ENCODE assay signal across 11 cellular contexts in genomic region chr2:239402666-239403065, GRCh38. TPM values are rescaled to one million over a fixed set of nuclear protein-coding genes. Genes with fewer than 3 reads are reported as not detected.
DNase-seq lines count a peak whose midpoint lies in the region; ATAC-seq and TF ChIP-seq lines count a peak whose summit lies in the region.
"Had no signal": no experiment of that assay in that cellular context is flagged by ENCODE, and none has a peak within 500 bp of the region (broad histone marks: within the 10 kb centered on the region; RNA-seq: fewer than 3 reads in every experiment).

No MANE protein-coding gene starts in this region.

- ATAC-seq in naive thymus-derived CD8-positive, alpha-beta T cell, result no peak

- H3K36me3 ChIP-seq in BLaER1 treated with 17β-estradiol and CSF1 and Interleukin-3, amounts not matched to agents 10 nM and 100 nM, result no peaks in the 10 kb centered on the region
- H3K36me3 ChIP-seq in HUES48 (ENCODE audit: control insufficient read depth, insufficient read depth, low read length) (no peaks in the 10 kb centered on the region), adipocyte (ENCODE audit: control insufficient read depth, insufficient read depth, low read length, severe bottlenecking) (no peaks in the 10 kb centered on the region), transverse colon (no peaks in the 10 kb centered on the region)
- H3K36me3 ChIP-seq: sigmoid colon had no signal

- peaks cover 11 to 24% (median 20%) of the 10 kb centered on the region in 11 experiments; a peak in 21 of 22 replicates for H4K20me1 ChIP-seq in BLaER1 treated with 17β-estradiol and CSF1 and Interleukin-3, amounts not matched to agents 10 nM and 100 nM

- peaks cover 25 to 46% (median 35%) of the 10 kb centered on the region in 10 experiments for H3K4me1 ChIP-seq in BLaER1 treated with 17β-estradiol and CSF1 and Interleukin-3, amounts not matched to agents 10 nM and 100 nM
- H3K4me1 ChIP-seq in HUES48 (ENCODE audit: control insufficient read depth, insufficient read depth, low read length) (peaks cover 19% of the 10 kb centered on the region), adipocyte (ENCODE audit: control insufficient read depth, insufficient read depth, low read length) (peaks cover 20% of the 10 kb centered on the region), transverse colon (peaks cover 0 to 23% (median 15%) of the 10 kb centered on the region in 4 donors)

- peak overlapping the region in 9 of 10 donors; percentile 72 to 99 (median 98) for H3K27ac Mint-ChIP-seq in naive thymus-derived CD8-positive, alpha-beta T cell

- H3K9ac ChIP-seq in BLaER1 treated with 17β-estradiol and CSF1 and Interleukin-3, amounts not matched to agents 10 nM and 100 nM, result peak overlapping the region in 8 of 11 experiments; percentile 96 to 100 (median 98); a peak in 8 of 22 replicates
- H3K9ac ChIP-seq in HUES48 (ENCODE audit: low read depth, low read length) (no peak overlapping the region), adipocyte (ENCODE audit: low read length) (peak overlapping the region; percentile 100)

- peak overlapping the region; percentile 80 to 96 (median 90) for H3K4me2 ChIP-seq in BLaER1 treated with 17β-estradiol and CSF1 and Interleukin-3, amounts not matched to agents 10 nM and 100 nM

- H3K4me3 ChIP-seq in BLaER1 treated with 17β-estradiol and CSF1 and Interleukin-3, amounts not matched to agents 10 nM and 100 nM, result peak overlapping the region in 7 of 10 experiments; percentile 59 to 75 (median 68); a peak in 10 of 20 replicates
- peak overlapping the region; percentile 79 for H3K4me3 ChIP-seq in HUES48 (ENCODE audit: low read depth, low read length)
- peak overlapping the region; percentile 97 for H3K4me3 ChIP-seq in adipocyte (ENCODE audit: low read length)
- H3K4me3 ChIP-seq in transverse colon, result no peak overlapping the region

- peaks cover 0 to 1% (median 0%) of the 10 kb centered on the region in 5 donors for H3K27me3 Mint-ChIP-seq in naive thymus-derived CD8-positive, alpha-beta T cell

- H3K27ac ChIP-seq in BLaER1 treated with 17β-estradiol and CSF1 and Interleukin-3, amounts not matched to agents 10 nM and 100 nM, result peak overlapping the region in 1 of 11 experiments; percentile 99; a peak in 1 of 22 replicates
- H3K27ac ChIP-seq in HUES48 (ENCODE audit: low read depth, low read length) (no peak overlapping the region), transverse colon (no peak overlapping the region)

- peak overlapping the region; percentile 85 to 96 (median 92) for H3K4me3 Mint-ChIP-seq in naive thymus-derived CD8-positive, alpha-beta T cell

- H3K36me3 Mint-ChIP-seq in naive thymus-derived CD8-positive, alpha-beta T cell, result no peaks in the 10 kb centered on the region

- no peaks in the 10 kb centered on the region for H3K27me3 ChIP-seq in BLaER1 treated with 17β-estradiol and CSF1 and Interleukin-3, amounts not matched to agents 10 nM and 100 nM
- H3K27me3 ChIP-seq in HUES48 (ENCODE audit: control insufficient read depth, insufficient read depth, low read length) (no peaks in the 10 kb centered on the region), adipocyte (replicated peaks; ENCODE audit: control insufficient read depth, insufficient read depth, low read length) (no peaks in the 10 kb centered on the region), transverse colon (no peaks in the 10 kb centered on the region)
- H3K27me3 ChIP-seq: sigmoid colon had no signal

- POLR2A ChIA-PET in naive thymus-derived CD8-positive, alpha-beta T cell (lab: Charles Lee), result interaction anchor here (1.0 to 1.8 kb wide), 4 partner anchors 13 to 623 kb away, joined by 3 to 11 read pairs (median 4); partner anchors contain the start of gene NDUFA10

- in situ Hi-C loops in transverse colon (cut with MboI; ENCODE audit: low pct_ligation_motif_present in 1 of 4, low pct_unique_long_range_greater_than_20kb in 1 of 4, low sequenced_read_pairs in 3 of 4), result loop anchor here in 1 of 4 donors (25.0 kb wide), 1 partner anchor 585 kb away; no protein-coding TSS in a partner anchor

- DNase-seq in adipocyte (ENCODE audit: low read depth) (no peak), transverse colon (no peak), putamen (ENCODE audit: low spot score) (no peak), NCI-H524 (lab: John Stamatoyannopoulos, UW) (no peak), NCI-H2107 (lab: John Stamatoyannopoulos, UW) (no peak)
- DNase-seq in naive thymus-derived CD8-positive, alpha-beta T cell, result no peak
- DNase-seq: DMS 273 treated with DMSO at 0.1 percent for 48 hours, Right ventricle myocardium superior, sigmoid colon had no signal

- no peak for TF ChIP-seq EP300 in transverse colon (IDR thresholded peaks at IDR 0.05; ENCODE audit: low read depth)

- H3K4me1 Mint-ChIP-seq in naive thymus-derived CD8-positive, alpha-beta T cell, result peaks cover 15 to 33% (median 33%) of the 10 kb centered on the region in 4 donors

- no peak for TF ChIP-seq POLR2A in transverse colon (IDR thresholded peaks at IDR 0.05)

- intact Hi-C loops in transverse colon (cut with DNase I; ENCODE audit: low total_unique reads), result loop anchor here (10.0 kb wide), 1 partner anchor 298 kb away; no protein-coding TSS in a partner anchor

- no peak for TF ChIP-seq CTCF in transverse colon (IDR thresholded peaks at IDR 0.05)

- WGBS in transverse colon (ENCODE audit: low coverage in 1 of 2), 2 donors, result 96 to 100% methylated on average over 5 to 11 of the region's 11 CpGs

- no peaks in the 10 kb centered on the region for H3K9me3 Mint-ChIP-seq in naive thymus-derived CD8-positive, alpha-beta T cell

- no peaks in the 10 kb centered on the region; a peak in 1 of 22 replicates for H3K9me3 ChIP-seq in BLaER1 treated with 17β-estradiol and CSF1 and Interleukin-3, amounts not matched to agents 10 nM and 100 nM (replicated peaks in 1 of 11)
- H3K9me3 ChIP-seq in HUES48 (ENCODE audit: control insufficient read depth, insufficient read depth, low read length) (no peaks in the 10 kb centered on the region), adipocyte (ENCODE audit: control insufficient read depth, low read length) (no peaks in the 10 kb centered on the region), transverse colon (no peaks in the 10 kb centered on the region)
- H3K9me3 ChIP-seq: sigmoid colon had no signal

RNA-seq across cellular contexts. Expression of gene HDAC4, which starts 1.8 kb away (rescaled TPM):
- total RNA-seq in naive thymus-derived CD8-positive, alpha-beta T cell, result 10 to 100 TPM; 31.7 to 37.3 TPM
- 10 to 100 TPM in 1 of 3 donors, 1 to 10 TPM in 2; 2.8 to 10.1 (median 8.0) TPM for polyA plus RNA-seq in naive thymus-derived CD8-positive, alpha-beta T cell
- 100 to 1,000 TPM in 2 of 4 donors, 10 to 100 TPM in 2; 33.9 to 192 (median 112) TPM for total RNA-seq in transverse colon

Comparison
In these comparisons a context has a peak if more than half of its experiments do, and no peak if none do; other contexts are left out.
1. H3K4me3 ChIP-seq: peak in BLaER1 treated with 17β-estradiol and CSF1 and Interleukin-3, amounts not matched to agents 10 nM and 100 nM (7 of 10), HUES48 (single experiment) and adipocyte (single experiment); none in transverse colon (0 of 4).